In genomic region chr17:74892974-74893911, GRCh38 we compare ENCODE assay signal across 1 cellular context.
TF ChIP-seq lines count a peak whose summit lies in the region.

Gene FADS6, minus strand, starts transcription at chr17:74893633. Its CDS starts 38 bp downstream, at chr17:74893595.

TF ChIP-seq in HepG2, 621 proteins besides CTCF, POLR2A, EP300 and RAD21 (continued from another document and continues in another):
- TF ChIP-seq ZBTB37 (CRISPR knock-in tag; IDR thresholded peaks at IDR 0.05) (no peak), ZNF142 (CRISPR knock-in tag; IDR thresholded peaks at IDR 0.05) (no peak), ZBTB7B (CRISPR knock-in tag; IDR thresholded peaks at IDR 0.05) (no peak), ZNF574 (CRISPR knock-in tag; IDR thresholded peaks at IDR 0.05) (peak; percentile 34; the same call in 1 of the 2 replicates), ELF4 (CRISPR knock-in tag; IDR thresholded peaks at IDR 0.05; ENCODE audit: borderline replicate concordance) (no peak), GZF1 (CRISPR knock-in tag; IDR thresholded peaks at IDR 0.05) (no peak), FOXP1 (IDR thresholded peaks at IDR 0.05) (no peak), FOXP1 (CRISPR knock-in tag; IDR thresholded peaks at IDR 0.05) (no peak), SNAI1 (CRISPR knock-in tag; IDR thresholded peaks at IDR 0.05; ENCODE audit: borderline replicate concordance) (no peak), ZNF800 (CRISPR knock-in tag; IDR thresholded peaks at IDR 0.05) (0 out of 2 replicates have a peak, but pooled peaks have one; percentile 39), HNF1B (CRISPR knock-in tag; IDR thresholded peaks at IDR 0.05) (no peak), ZNF883 (CRISPR knock-in tag; IDR thresholded peaks at IDR 0.05; ENCODE audit: not compliant biosample characterization) (peak; percentile 64), ZBTB39 (CRISPR knock-in tag; IDR thresholded peaks at IDR 0.05) (no peak), ZNF207 (IDR thresholded peaks at IDR 0.05; ENCODE audit: borderline replicate concordance) (no peak), ZNF570 (CRISPR knock-in tag; IDR thresholded peaks at IDR 0.05; ENCODE audit: borderline replicate concordance) (no peak), ZFP82 (CRISPR knock-in tag; IDR thresholded peaks at IDR 0.05; ENCODE audit: borderline replicate concordance) (no peak), ZNF674 (CRISPR knock-in tag; IDR thresholded peaks at IDR 0.05; ENCODE audit: low read depth) (no peak), RFX3 (CRISPR knock-in tag; IDR thresholded peaks at IDR 0.05) (no peak), ZNF691 (CRISPR knock-in tag; IDR thresholded peaks at IDR 0.05; ENCODE audit: borderline replicate concordance, low read depth) (no peak), ZNF17 (CRISPR knock-in tag; IDR thresholded peaks at IDR 0.05) (no peak), SNAPC5 (CRISPR knock-in tag; IDR thresholded peaks at IDR 0.05; ENCODE audit: borderline replicate concordance) (no peak), ARHGAP35 (CRISPR knock-in tag; IDR thresholded peaks at IDR 0.05; ENCODE audit: borderline replicate concordance) (no peak), ZNF414 (CRISPR knock-in tag; IDR thresholded peaks at IDR 0.05) (no peak), MAX (IDR thresholded peaks at IDR 0.05) (0 out of 2 replicates have a peak, but pooled peaks have one; percentile 35), CREB1 (IDR thresholded peaks at IDR 0.05) (no peak), CREB1 (CRISPR knock-in tag; IDR thresholded peaks at IDR 0.05) (no peak), ZNF256 (CRISPR knock-in tag; conservative IDR thresholded peaks at IDR 0.05) (no peak), HOXA3 (CRISPR knock-in tag; IDR thresholded peaks at IDR 0.05) (peak; percentile 45; the same call in 1 of the 2 replicates), ZNF30 (CRISPR knock-in tag; IDR thresholded peaks at IDR 0.05) (no peak), ZNF784 (CRISPR knock-in tag; IDR thresholded peaks at IDR 0.05; ENCODE audit: borderline replicate concordance) (no peak), TMF1 (CRISPR knock-in tag; IDR thresholded peaks at IDR 0.05; ENCODE audit: low read depth) (0 out of 2 replicates have a peak, but pooled peaks have one; percentile 55), CBX1 (IDR thresholded peaks at IDR 0.05; ENCODE audit: low read depth) (no peak), SMYD3 (CRISPR knock-in tag; IDR thresholded peaks at IDR 0.05) (no peak), YEATS4 (CRISPR knock-in tag; IDR thresholded peaks at IDR 0.05; ENCODE audit: borderline replicate concordance) (0 out of 2 replicates have a peak, but pooled peaks have one; percentile 14), IRX3 (CRISPR knock-in tag; IDR thresholded peaks at IDR 0.05; ENCODE audit: borderline replicate concordance, low read depth) (no peak), ZBTB20 (CRISPR knock-in tag; IDR thresholded peaks at IDR 0.05; ENCODE audit: borderline replicate concordance, low read depth) (no peak), SMAD1 (CRISPR knock-in tag; IDR thresholded peaks at IDR 0.05; ENCODE audit: borderline replicate concordance, low read depth) (no peak), IRF9 (CRISPR knock-in tag; IDR thresholded peaks at IDR 0.05; ENCODE audit: borderline replicate concordance) (0 out of 2 replicates have a peak, but pooled peaks have one; percentile 63), HDAC1 (CRISPR knock-in tag; IDR thresholded peaks at IDR 0.05) (no peak), ZNF44 (CRISPR knock-in tag; IDR thresholded peaks at IDR 0.05) (no peak)
